In the genomic region with DNA sequence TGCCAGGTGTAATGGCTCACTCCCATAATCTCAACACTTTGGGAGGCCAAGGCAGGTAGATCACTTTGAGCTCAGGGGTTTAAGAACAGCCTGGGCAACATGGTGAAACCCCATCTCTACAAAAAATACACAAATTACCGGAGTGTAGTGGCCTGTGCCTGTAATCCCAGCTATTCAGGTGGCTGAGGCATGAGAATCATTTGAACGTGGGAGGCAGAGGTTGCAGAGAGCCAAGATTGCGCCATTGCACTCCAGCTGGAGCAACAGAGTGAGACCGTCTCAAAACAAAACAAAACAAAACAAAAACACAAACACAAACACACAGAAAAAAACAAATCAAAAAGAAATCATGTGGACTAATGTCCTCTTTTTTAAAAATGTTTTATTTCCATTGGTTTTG, we compare ENCODE assay signal across 29 cellular contexts.
"Had no signal": no experiment of that assay in that cellular context is flagged by ENCODE, and none has a peak within 500 bp of the region (broad histone marks: within the 10 kb centered on the region; RNA-seq: fewer than 3 reads in every experiment).

No MANE protein-coding gene starts in this region.

- H3K27ac ChIP-seq: neural progenitor cell, ovary, parathyroid adenoma, psoas muscle, right lobe of liver, sigmoid colon, spleen, suprapubic skin, testis, tibial artery, transverse colon, upper lobe of left lung, uterus had no signal

- H2AFZ ChIP-seq: neural progenitor cell, parathyroid adenoma had no signal

- H3K4me2 ChIP-seq: neural progenitor cell had no signal

- DNase-seq: naive thymus-derived CD4-positive, alpha-beta T cell; natural killer cell; occipital lobe; ovary; posterior cingulate gyrus; psoas muscle; right cardiac atrium; right lobe of liver; sigmoid colon; small intestine; spleen; stimulated activated CD4-positive, alpha-beta T cell treated with anti-CD3 and anti-CD28 coated beads, Interleukin-12 subunit alpha, Interleukin-12 subunit beta, amount 100 ng/mL, for 4 hours; stimulated activated CD4-positive, alpha-beta T cell treated with anti-CD3 and anti-CD28 coated beads, Interleukin-1b, Interleukin-23, amount 100 ng/mL, for 48 hours; stimulated activated CD4-positive, alpha-beta T cell treated with anti-CD3 and anti-CD28 coated beads, Interleukin-4, amount 100 ng/mL, for 1 hour; stimulated activated CD4-positive, alpha-beta T cell treated with anti-CD3 and anti-CD28 coated beads, Interleukin-4, amount 100 ng/mL, for 4 hours; stimulated activated CD8-positive, alpha-beta memory T cell treated with anti-CD3 and anti-CD28 coated beads, Interleukin-4, amount 100 ng/mL, for 48 hours; stimulated activated naive CD4-positive, alpha-beta T cell; stimulated activated naive CD8-positive, alpha-beta T cell treated with anti-CD3 and anti-CD28 coated beads, Interleukin-15, amount 100 ng/mL, for 72 hours; stimulated activated naive CD8-positive, alpha-beta T cell treated with anti-CD3 and anti-CD28 coated beads, Interleukin-15, Interleukin-2, amounts not matched to agents 100 U/mL and 50 U/mL, for 24 hours; substantia nigra; testis; tibial artery; transverse colon; upper lobe of left lung; uterus had no signal

- H3K9me3 ChIP-seq: ovary, psoas muscle, right lobe of liver, sigmoid colon, spleen, suprapubic skin, testis, tibial artery, transverse colon, upper lobe of left lung, uterus had no signal

- H3K79me2 ChIP-seq: parathyroid adenoma had no signal

- ATAC-seq: naive thymus-derived CD4-positive, alpha-beta T cell; natural killer cell; psoas muscle; right cardiac atrium; right lobe of liver; stimulated activated memory B cell treated with anti-CD40 and anti-IgM and Interleukin-4, amounts not matched to agents 10 μg/mL and 1 μg/mL and 100 μg/mL, for 72 hours; stimulated activated naive CD8-positive, alpha-beta T cell treated with anti-CD3 and anti-CD28 coated beads, Interleukin-15, amount 100 ng/mL, for 72 hours; stimulated activated naive CD8-positive, alpha-beta T cell treated with anti-CD3 and anti-CD28 coated beads, Interleukin-15, Interleukin-2, amounts not matched to agents 100 U/mL and 50 U/mL, for 24 hours had no signal

- H3K9ac ChIP-seq: neural progenitor cell, parathyroid adenoma had no signal

- H3K27me3 ChIP-seq: neural progenitor cell, ovary, right lobe of liver, sigmoid colon, suprapubic skin, testis, tibial artery, transverse colon, upper lobe of left lung, uterus had no signal

- H3K4me1 ChIP-seq: neural progenitor cell, spleen, testis, transverse colon, upper lobe of left lung, uterus had no signal

- H3K36me3 ChIP-seq: neural progenitor cell, ovary, right lobe of liver, sigmoid colon, spleen, suprapubic skin, tibial artery, transverse colon, upper lobe of left lung, uterus had no signal

- H3K4me3 ChIP-seq: neural progenitor cell, ovary, psoas muscle, right lobe of liver, sigmoid colon, spleen, suprapubic skin, testis, tibial artery, transverse colon, upper lobe of left lung, uterus had no signal
